In the genomic region with DNA sequence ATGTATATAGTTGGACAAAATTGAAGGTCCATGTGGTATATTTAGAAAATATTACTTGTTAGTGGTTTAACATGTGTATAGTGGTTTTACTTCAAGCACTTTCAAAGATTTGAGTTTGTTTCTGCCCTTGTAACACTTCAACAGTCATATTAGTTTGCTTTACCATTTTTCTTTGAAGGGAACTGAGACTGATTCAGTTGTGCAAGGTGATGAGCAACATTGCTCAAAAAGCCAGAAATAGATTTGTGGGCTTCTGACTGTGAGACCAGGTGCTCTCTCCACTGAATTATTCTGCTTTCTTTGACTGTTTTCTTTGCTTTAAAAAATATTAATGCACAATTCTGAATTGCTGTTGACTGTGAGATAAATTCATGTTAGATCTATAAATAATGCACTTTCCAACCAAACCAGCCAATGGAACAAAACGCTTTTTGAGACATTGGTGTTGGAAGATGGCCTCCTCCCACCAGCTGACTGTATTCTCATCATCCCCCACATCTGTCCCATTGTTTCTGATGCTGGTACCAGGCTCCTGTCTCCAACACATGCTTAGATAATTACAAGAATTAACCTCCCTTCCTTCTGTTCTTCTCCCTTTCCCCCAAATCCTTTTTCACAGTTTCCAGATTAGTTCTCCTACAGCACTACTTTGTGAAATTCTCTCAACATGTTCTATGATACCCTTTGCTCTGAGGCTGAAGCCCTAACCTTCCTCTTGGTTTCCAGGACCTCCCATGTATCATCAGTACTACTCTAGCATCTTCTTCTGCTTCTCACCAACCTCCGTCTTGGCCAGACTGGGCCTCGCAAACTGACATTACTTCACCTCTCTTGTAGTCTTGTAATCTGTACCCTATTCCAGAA, we compare ENCODE assay signal across 9 cellular contexts. TPM values are rescaled to one million over a fixed set of nuclear protein-coding genes. Genes with fewer than 3 reads are reported as not detected.
DNase-seq lines count a peak whose midpoint lies in the region; ATAC-seq and TF ChIP-seq lines count a peak whose summit lies in the region.
"Had no signal": no experiment of that assay in that cellular context is flagged by ENCODE, and none has a peak within 500 bp of the region (broad histone marks: within the 10 kb centered on the region; RNA-seq: fewer than 3 reads in every experiment).

No MANE protein-coding gene starts in this region.

- no peak overlapping the region for H3K27ac ChIP-seq in lower lobe of right lung

- TF ChIP-seq CTCF in osteocyte (IDR thresholded peaks at IDR 0.05) (no peak), lower lobe of right lung (IDR thresholded peaks at IDR 0.05) (no peak)

- no peaks in the 10 kb centered on the region for H3K27me3 ChIP-seq in lower lobe of right lung (ENCODE audit: low read depth)

- peaks cover 13% of the 10 kb centered on the region for H3K4me1 ChIP-seq in lower lobe of right lung

- no peak overlapping the region for H3K27ac Mint-ChIP-seq in osteocyte (ENCODE audit: unreplicated experiment)

- ATAC-seq in GM18502 (IDR thresholded peaks at IDR 0.05; ENCODE audit: poor library complexity, unreplicated experiment): peak; percentile 95
- ATAC-seq in GM21423 (IDR thresholded peaks at IDR 0.05; ENCODE audit: unreplicated experiment): peak; percentile 96
- ATAC-seq in HG03432 (IDR thresholded peaks at IDR 0.05; ENCODE audit: unreplicated experiment): peak; percentile 92
- ATAC-seq in lower lobe of right lung: no peak
- ATAC-seq: esophagus mucosa had no signal

- no peaks in the 10 kb centered on the region for H3K27me3 Mint-ChIP-seq in osteocyte (ENCODE audit: unreplicated experiment)

- H3K4me1 Mint-ChIP-seq in osteocyte (ENCODE audit: unreplicated experiment): peaks cover 8% of the 10 kb centered on the region

- H3K4me3 ChIP-seq in lower lobe of right lung: no peak overlapping the region

- no peaks in the 10 kb centered on the region for H3K9me3 Mint-ChIP-seq in osteocyte (ENCODE audit: unreplicated experiment)

- H3K9me3 ChIP-seq in lower lobe of right lung: no peaks in the 10 kb centered on the region

- peak; percentile 70 for DNase-seq in cerebellum (ENCODE audit: low spot score)
- no peak for DNase-seq in osteocyte (ENCODE audit: extremely low spot score, unreplicated experiment)
- no peak for DNase-seq in DMS114 treated with DMSO at 0.1 percent for 48 hours (lab: John Stamatoyannopoulos, UW; ENCODE audit: unreplicated experiment)
- no peak for DNase-seq in NCI-H748 (lab: John Stamatoyannopoulos, UW; ENCODE audit: unreplicated experiment)
- DNase-seq in lower lobe of right lung: no peak

- intact Hi-C loops in lower lobe of right lung (cut with DNase I): no loop called here

- H3K4me3 Mint-ChIP-seq in osteocyte (ENCODE audit: unreplicated experiment): no peak overlapping the region

- no peaks in the 10 kb centered on the region for H3K36me3 Mint-ChIP-seq in osteocyte (ENCODE audit: unreplicated experiment)

- no peaks in the 10 kb centered on the region for H3K36me3 ChIP-seq in lower lobe of right lung

RNA-seq across cellular contexts. Expression of a gene that starts 27.9 kb away (rescaled TPM):
- 54.8 TPM for total RNA-seq in cerebellum
- total RNA-seq in osteocyte: 1.8 and 2.1 TPM in 2 replicates
- 12.1 TPM for total RNA-seq in lower lobe of right lung

Comparison
In these comparisons a context has a peak if more than half of its experiments do, and no peak if none do; other contexts are left out.
1. ATAC-seq: peak in GM18502 (single experiment), GM21423 (single experiment) and HG03432 (single experiment); none in lower lobe of right lung (0 of 2).